ENCODE assay signal across 8 cellular contexts in genomic region chr2:118012778-118013177, GRCh38. TPM values are rescaled to one million over a fixed set of nuclear protein-coding genes. Genes with fewer than 3 reads are reported as not detected.
DNase-seq lines count a peak whose midpoint lies in the region; ATAC-seq, FAIRE-seq and TF ChIP-seq lines count a peak whose summit lies in the region.

No MANE protein-coding gene starts in this region.

- H2AFZ ChIP-seq in K562 (ENCODE audit: low read depth, low read length) = peak overlapping the region; percentile 99
- no peak overlapping the region for H2AFZ ChIP-seq in mesenchymal stem cell (ENCODE audit: low read depth, low read length)

- H3K27ac ChIP-seq in heart left ventricle (peak overlapping the region; percentile 82 to 98 (median 95)), K562 (ENCODE audit: extremely low read depth, low read depth, low read length) (no peak overlapping the region), mesenchymal stem cell (ENCODE audit: low read length, poor library complexity, severe bottlenecking) (no peak overlapping the region), upper lobe of right lung (no peak overlapping the region)

- no peak for TF ChIP-seq RAD21 in K562 (CRISPR knock-in tag; conservative IDR thresholded peaks at IDR 0.05 in 1 of 2, IDR thresholded peaks at IDR 0.05 in 1 of 2)

- peaks cover 40% of the 10 kb centered on the region for H3K79me2 ChIP-seq in K562 (ENCODE audit: control insufficient read depth, insufficient read depth, low read length)

- H4K8ac ChIP-seq in mesenchymal stem cell (ENCODE audit: low read length) = no peak overlapping the region

- H2BK120ac ChIP-seq in mesenchymal stem cell (ENCODE audit: low read depth, low read length) = no peak overlapping the region

- no peak overlapping the region for H2BK15ac ChIP-seq in mesenchymal stem cell (ENCODE audit: low read depth, poor library complexity, severe bottlenecking)

- DNase-seq in heart left ventricle (no peak), Right ventricle myocardium inferior (ENCODE audit: missing footprints) (no peak), K562 (ENCODE audit: extremely low read depth in 1 of 4, low spot score in 3 of 4) (no peak), mesenchymal stem cell (no peak), upper lobe of right lung (no peak), NCI-H82 (lab: John Stamatoyannopoulos, UW) (no peak), globus pallidus (ENCODE audit: low spot score) (no peak)

- H3K4me3 ChIP-seq in heart left ventricle (peak overlapping the region; percentile 79 to 100 (median 90)), K562 (peak overlapping the region; percentile 96), mesenchymal stem cell (ENCODE audit: insufficient read depth in 1 of 2, low read depth in 1 of 2, low read length in 2 of 2) (peak overlapping the region; percentile 37 to 98), upper lobe of right lung (peak overlapping the region; percentile 100)

- H3K27me3 ChIP-seq in heart left ventricle (no peaks in the 10 kb centered on the region), K562 (ENCODE audit: control insufficient read depth in 2 of 2, insufficient read depth in 2 of 2, low read length in 2 of 2) (no peaks in the 10 kb centered on the region), mesenchymal stem cell (ENCODE audit: control insufficient read depth in 1 of 2, insufficient read depth in 1 of 2, low read length in 2 of 2) (no peaks in the 10 kb centered on the region), upper lobe of right lung (no peaks in the 10 kb centered on the region)

- H3K36me3 ChIP-seq in heart left ventricle (peaks cover 0 to 15% (median 9%) of the 10 kb centered on the region in 9 donors), K562 (ENCODE audit: control insufficient read depth, insufficient read depth, low read length) (peaks cover 10% of the 10 kb centered on the region; the same call in 1 of the 3 replicates), mesenchymal stem cell (ENCODE audit: control insufficient read depth in 1 of 2, insufficient read depth in 2 of 2, low read depth in 1 of 2, low read length in 2 of 2) (peaks cover under 1 to 10% of the 10 kb centered on the region in 2 experiments), upper lobe of right lung (peaks cover 10% of the 10 kb centered on the region)

- TF ChIP-seq EP300 in K562 (IDR thresholded peaks at IDR 0.05; ENCODE audit: low read length) = no peak

- TF ChIP-seq POLR2A in heart left ventricle (IDR thresholded peaks at IDR 0.05) (no peak), K562 (conservative IDR thresholded peaks at IDR 0.05) (no peak)

- no peak overlapping the region for H3K23ac ChIP-seq in mesenchymal stem cell (ENCODE audit: low read length in 2 of 2)

- 25 to 33% (median 27%) methylated on average over 6 of the region's 6 CpGs for WGBS in heart left ventricle, 4 donors
- 18% methylated on average over 6 of the region's 6 CpGs for WGBS in K562 (ENCODE audit: insufficient coverage, low coverage, missing lambda C conversion rate)
- WGBS in mesenchymal stem cell = 32% methylated on average over 5 of the region's 6 CpGs

- H4K91ac ChIP-seq in mesenchymal stem cell (ENCODE audit: low read length) = no peak overlapping the region

- no peak overlapping the region for H3K4ac ChIP-seq in mesenchymal stem cell (ENCODE audit: low read depth in 1 of 2, low read length in 2 of 2)

- CTCF ChIA-PET in K562 (lab: Yijun Ruan, JAX; ENCODE audit: low intra/inter-chr PET ratio) = no interaction called here

- H3K4me1 ChIP-seq in heart left ventricle (peaks cover 4 to 58% (median 28%) of the 10 kb centered on the region in 12 donors), K562 (replicated peaks in 1 of 2; ENCODE audit: control insufficient read depth in 2 of 2, insufficient read depth in 2 of 2, low read length in 2 of 2) (peaks cover 14 to 18% of the 10 kb centered on the region in 2 experiments; a peak in 4 of 5 replicates), mesenchymal stem cell (ENCODE audit: control insufficient read depth, insufficient read depth, low read depth, low read length) (peaks cover 6% of the 10 kb centered on the region), upper lobe of right lung (peaks cover 29% of the 10 kb centered on the region)

- H2BK12ac ChIP-seq in mesenchymal stem cell (ENCODE audit: low read length in 2 of 2) = no peak overlapping the region

- in situ Hi-C loops in K562 (cut with MboI) = no loop called here

- peaks cover 23% of the 10 kb centered on the region; the same call in 1 of the 2 replicates for H4K20me1 ChIP-seq in K562 (replicated peaks; ENCODE audit: control insufficient read depth, insufficient read depth, low read length)

- no peaks in the 10 kb centered on the region for H3K9me1 ChIP-seq in K562 (ENCODE audit: control insufficient read depth, insufficient read depth, low read length)

- H2AK5ac ChIP-seq in mesenchymal stem cell (ENCODE audit: low read length, severe bottlenecking) = no peak overlapping the region

- H3K9ac ChIP-seq in K562 (ENCODE audit: insufficient read depth in 1 of 2, low read depth in 2 of 2, low read length in 2 of 2) (peak overlapping the region; percentile 81 to 86; a peak in 2 of 4 replicates), mesenchymal stem cell (ENCODE audit: low read length) (peak overlapping the region; percentile 91)

- no TSS peak for BruUV-seq in K562 (replicated peaks; lab: Mats Ljungman, UMichigan)

- no peak overlapping the region for H3K14ac ChIP-seq in mesenchymal stem cell (ENCODE audit: low read length in 2 of 2)

- intact Hi-C loops in heart left ventricle (cut with DNase I) (loop anchor here in 2 of 10 donors (10.0 kb wide), 1 partner anchor 198 kb away; the partner anchor contains the start of gene DDX18 (in 2 of the 2)), Right ventricle myocardium inferior (cut with DNase I) (no loop called here), K562 (cut with micrococcal nuclease) (no loop called here), upper lobe of right lung (cut with DNase I) (no loop called here)

- no peak for FAIRE-seq in K562 (lab: Jason Lieb, UNC)

- H2BK5ac ChIP-seq in mesenchymal stem cell (ENCODE audit: low read depth, low read length, poor library complexity, severe bottlenecking) = no peak overlapping the region

- POLR2A ChIA-PET in K562 (lab: Yijun Ruan, JAX) = no interaction called here

- no peak overlapping the region for H3K18ac ChIP-seq in mesenchymal stem cell (ENCODE audit: low read depth in 1 of 2, low read length in 2 of 2)

- TF ChIP-seq CTCF in heart left ventricle (IDR thresholded peaks at IDR 0.05) (no peak), K562 (IDR thresholded peaks at IDR 0.05 in 2 of 3, conservative IDR thresholded peaks at IDR 0.05 in 1 of 3; ENCODE audit: insufficient read depth in 2 of 3, low read depth in 1 of 3, low read length in 3 of 3) (no peak), upper lobe of right lung (IDR thresholded peaks at IDR 0.05) (no peak)

- H3K9me3 ChIP-seq in heart left ventricle = no peaks in the 10 kb centered on the region
- peaks cover 3% of the 10 kb centered on the region; the same call in 1 of the 2 replicates for H3K9me3 ChIP-seq in K562 (replicated peaks; ENCODE audit: control insufficient read depth, insufficient read depth, low read depth, low read length)
- H3K9me3 ChIP-seq in mesenchymal stem cell (ENCODE audit: control insufficient read depth, low read length) = no peaks in the 10 kb centered on the region
- H3K9me3 ChIP-seq in upper lobe of right lung = no peaks in the 10 kb centered on the region

- H3K4me2 ChIP-seq in K562 (ENCODE audit: insufficient read depth, low read length) = peak overlapping the region; percentile 84
- H3K4me2 ChIP-seq in mesenchymal stem cell (ENCODE audit: low read length, poor library complexity, severe bottlenecking) = peak overlapping the region; percentile 70

- peaks cover 9% of the 10 kb centered on the region for H3K79me1 ChIP-seq in mesenchymal stem cell (replicated peaks; ENCODE audit: low read length, poor library complexity, severe bottlenecking)

- peak in 1 of 4 donors; percentile 7 for ATAC-seq in heart left ventricle
- no peak for ATAC-seq in Right ventricle myocardium inferior
- no peak for ATAC-seq in K562
- no peak for ATAC-seq in upper lobe of right lung
- no peak for ATAC-seq in GM21381 (IDR thresholded peaks at IDR 0.05; ENCODE audit: unreplicated experiment)

TF ChIP-seq in K562, 482 proteins besides CTCF, POLR2A, EP300 and RAD21:
- TF ChIP-seq GTF2E2 (tag; IDR thresholded peaks at IDR 0.05) = no peak
- TF ChIP-seq SMAD4 (CRISPR knock-in tag; conservative IDR thresholded peaks at IDR 0.05) = no peak

RNA-seq across cellular contexts. Expression of gene CCDC93, which starts 1.1 kb away (rescaled TPM):
- 10 to 100 TPM; 15.6 to 47.6 (median 32.3) TPM for total RNA-seq in heart left ventricle
- polyA plus RNA-seq in heart left ventricle = 10 to 100 TPM; 11.0 to 17.6 TPM
- total RNA-seq in Right ventricle myocardium inferior = 22.2 TPM
- 33.4 and 55.4 TPM in 2 replicates for total RNA-seq in K562 (2011; cell fraction: chromatin; rRNA removed; ENCODE audit: low replicate concordance)
- 16.0 and 23.0 TPM in 2 replicates for total RNA-seq in K562 (2011; cell fraction: nucleolus; rRNA removed)
- total RNA-seq in K562 (2011; cell fraction: nucleoplasm; rRNA removed) = 29.9 TPM in 2 replicates
- 9.6 and 10.8 TPM in 2 replicates for total RNA-seq in K562 (2014; rRNA removed)
- 12.4 and 12.7 TPM in 2 replicates for total RNA-seq in K562 (2014; rRNA removed; fragmentation: Illumina TruSeq; extraction: Trizol)
- total RNA-seq in K562 (2015; rRNA removed; fragmentation: Illumina TruSeq; extraction: Trizol) = 19.3 and 20.7 TPM in 2 replicates
- total RNA-seq in K562 (2021) = 11.1 and 14.1 TPM in 2 replicates
- polyA plus RNA-seq in K562 (2011; rRNA removed) = 13.7 and 22.8 TPM in 2 replicates
- 4.3 and 9.2 TPM in 2 replicates for polyA plus RNA-seq in K562 (2011; cell fraction: cytosol; rRNA removed)
- 94.9 and 129 TPM in 2 replicates for polyA plus RNA-seq in K562 (2011; cell fraction: nucleus; rRNA removed)
- 8.9 and 11.6 TPM in 2 replicates for polyA plus RNA-seq in K562 (2012)
- polyA plus RNA-seq in K562 (2014; fragmentation: Illumina TruSeq; extraction: Trizol) = 11.3 and 15.3 TPM in 2 replicates
- 1 to 10 TPM; 3.3 to 3.6 TPM for polyA plus RNA-seq in K562 (2014; fragmentation: Nextera tagmentation; extraction: Ambion mirVana)
- 11.6 and 12.2 TPM in 2 replicates for polyA plus RNA-seq in K562 (2014; rRNA removed)
- 11.7 and 21.5 TPM in 2 replicates for polyA minus RNA-seq in K562 (2011; rRNA and poly(A)+ RNA removed)
- 6.0 and 6.9 TPM in 2 replicates for polyA minus RNA-seq in K562 (2011; cell fraction: cytosol; rRNA and poly(A)+ RNA removed)
- 27.1 and 60.1 TPM in 2 replicates for polyA minus RNA-seq in K562 (2011; cell fraction: nucleus; rRNA and poly(A)+ RNA removed)
- polyA plus RNA-seq in mesenchymal stem cell (2013, experiment 1 of 2) = 13.9 TPM
- polyA plus RNA-seq in mesenchymal stem cell (2013, experiment 2 of 2) = 12.1 TPM
- total RNA-seq in upper lobe of right lung = 37.8 TPM

Comparison
In these comparisons a context has a peak if more than half of its experiments do, and no peak if none do; other contexts are left out.
1. H3K27ac ChIP-seq: peak in heart left ventricle (12 of 12); none in K562 (single experiment), mesenchymal stem cell (single experiment) and upper lobe of right lung (single experiment).
2. Peak in every context shown above with its lines, with median percentiles within 50 percentile points of each other: H3K4me3 ChIP-seq.